In the genomic region with DNA sequence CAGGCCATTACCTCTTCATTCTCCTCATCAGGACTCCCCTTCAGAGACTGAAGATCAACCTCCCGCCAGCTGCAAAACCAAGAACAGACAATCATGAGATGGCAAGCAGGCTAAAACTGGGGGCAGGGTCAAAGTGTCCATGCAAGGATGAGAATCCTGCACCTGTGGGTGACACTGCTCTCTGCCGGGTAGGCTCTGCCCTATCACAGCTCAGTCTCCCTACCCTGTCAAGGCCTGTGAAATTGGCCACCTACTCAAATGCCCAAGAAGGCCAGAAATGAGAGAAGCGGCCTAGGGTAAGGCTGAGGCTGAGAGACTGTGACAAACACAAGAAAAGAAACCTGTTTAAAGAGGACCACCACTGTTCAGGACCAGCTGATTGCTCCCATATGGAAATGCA, we compare ENCODE assay signal across 25 cellular contexts. TPM values are rescaled to one million over a fixed set of nuclear protein-coding genes. Genes with fewer than 3 reads are reported as not detected.
"Had no signal": no experiment of that assay in that cellular context is flagged by ENCODE, and none has a peak within 500 bp of the region (broad histone marks: within the 10 kb centered on the region; RNA-seq: fewer than 3 reads in every experiment).

No MANE protein-coding gene starts in this region.

- H3K4me3 Mint-ChIP-seq: activated B cell treated with CpG ODN at 0.5 μM for 24 hours; activated CD4-positive, alpha-beta T cell treated with anti-CD3 and anti-CD28 coated beads for 36 hours; activated naive CD8-positive, alpha-beta T cell treated with anti-CD3 and anti-CD28 coated beads, Interleukin-2, amount 10 ng/mL, durations not matched to agents 7 days and 5 days; activated T-helper 17 cell treated with anti-CD3 and anti-CD28 coated beads, Interleukin-2, amount 50 U/mL, for 72 hours; dendritic cell treated with granulocyte-macrophage colony-stimulating factor and Interleukin-4, amounts not matched to agents 40 ng/mL and 50 ng/mL, for 4 days; immature natural killer cell; naive thymus-derived CD4-positive, alpha-beta T cell had no signal

- H3K9me3 Mint-ChIP-seq: activated naive CD8-positive, alpha-beta T cell treated with anti-CD3 and anti-CD28 coated beads, Interleukin-2, amount 10 ng/mL, durations not matched to agents 7 days and 5 days; activated T-helper 17 cell treated with anti-CD3 and anti-CD28 coated beads, Interleukin-2, amount 50 U/mL, for 72 hours; dendritic cell treated with granulocyte-macrophage colony-stimulating factor and Interleukin-4, amounts not matched to agents 40 ng/mL and 50 ng/mL, for 4 days; immature natural killer cell had no signal

- H3K27ac ChIP-seq: cardiac muscle cell, hepatocyte, lower lobe of right lung, ovary, transverse colon had no signal

- H3K9me3 ChIP-seq: lower lobe of right lung, ovary, transverse colon had no signal

- H3K4me1 ChIP-seq: transverse colon had no signal

- H3K27me3 ChIP-seq: cardiac muscle cell, hepatocyte, ovary, transverse colon had no signal

- H3K27ac Mint-ChIP-seq: activated B cell treated with CpG ODN at 0.5 μM for 24 hours; activated CD4-positive, alpha-beta T cell treated with anti-CD3 and anti-CD28 coated beads for 36 hours; activated naive CD8-positive, alpha-beta T cell treated with anti-CD3 and anti-CD28 coated beads, Interleukin-2, amount 10 ng/mL, durations not matched to agents 7 days and 5 days; dendritic cell treated with granulocyte-macrophage colony-stimulating factor and Interleukin-4, amounts not matched to agents 40 ng/mL and 50 ng/mL, for 4 days had no signal

- DNase-seq: activated B cell treated with CpG ODN at 0.5 μM for 24 hours; activated CD4-positive, alpha-beta T cell treated with anti-CD3 and anti-CD28 coated beads for 36 hours; activated CD4-positive, alpha-beta T cell treated with anti-CD3 and anti-CD28 coated beads, Interleukin-2, amount 50 U/mL, for 4 hours; activated naive CD8-positive, alpha-beta T cell treated with anti-CD3 and anti-CD28 coated beads, Interleukin-2, amount 10 ng/mL, durations not matched to agents 7 days and 5 days; amygdala; effector CD4-positive, alpha-beta T cell; glutamatergic neuron; immature natural killer cell; lower lobe of right lung; naive thymus-derived CD4-positive, alpha-beta T cell; stimulated activated CD4-positive, alpha-beta T cell treated with anti-CD3 and anti-CD28 coated beads, Interleukin-12 subunit alpha, Interleukin-12 subunit beta, amount 100 ng/mL, for 4 hours; stimulated activated CD4-positive, alpha-beta T cell treated with anti-CD3 and anti-CD28 coated beads, Interleukin-4, amount 100 ng/mL, for 4 hours; T-helper 1 cell; T-helper 9 cell; transverse colon had no signal

- ATAC-seq: activated CD4-positive, alpha-beta T cell treated with anti-CD3 and anti-CD28 coated beads for 36 hours; activated T-helper 17 cell treated with anti-CD3 and anti-CD28 coated beads, Interleukin-2, amount 50 U/mL, for 72 hours; left lobe of liver; lower lobe of right lung; naive thymus-derived CD4-positive, alpha-beta T cell; right cardiac atrium had no signal

- H3K4me3 ChIP-seq: cardiac muscle cell, hepatocyte, lower lobe of right lung, ovary, transverse colon had no signal

- H3K27me3 Mint-ChIP-seq: activated B cell treated with CpG ODN at 0.5 μM for 24 hours; activated CD4-positive, alpha-beta T cell treated with anti-CD3 and anti-CD28 coated beads for 36 hours; activated naive CD8-positive, alpha-beta T cell treated with anti-CD3 and anti-CD28 coated beads, Interleukin-2, amount 10 ng/mL, durations not matched to agents 7 days and 5 days; activated T-helper 17 cell treated with anti-CD3 and anti-CD28 coated beads, Interleukin-2, amount 50 U/mL, for 72 hours; dendritic cell treated with granulocyte-macrophage colony-stimulating factor and Interleukin-4, amounts not matched to agents 40 ng/mL and 50 ng/mL, for 4 days; naive thymus-derived CD4-positive, alpha-beta T cell had no signal

RNA-seq across cellular contexts. Expression of gene STH, which starts 34.3 kb away (rescaled TPM):
- total RNA-seq: activated B cell treated with CpG ODN at 0.5 μM for 24 hours; activated CD4-positive, alpha-beta T cell treated with anti-CD3 and anti-CD28 coated beads for 36 hours; activated naive CD8-positive, alpha-beta T cell treated with anti-CD3 and anti-CD28 coated beads, Interleukin-2, amount 10 ng/mL, durations not matched to agents 7 days and 5 days; activated T-helper 17 cell treated with anti-CD3 and anti-CD28 coated beads, Interleukin-2, amount 50 U/mL, for 72 hours; cardiac muscle cell; hepatocyte; kidney epithelial cell; left lobe of liver; lower lobe of right lung; naive thymus-derived CD4-positive, alpha-beta T cell; ovary; pulmonary artery endothelial cell; right cardiac atrium; transverse colon had no signal
- polyA plus RNA-seq: cardiac muscle cell; esophagus; hepatocyte; immature natural killer cell; naive thymus-derived CD4-positive, alpha-beta T cell; ovary; right cardiac atrium had no signal
